ENCODE assay signal across 11 cellular contexts in the genomic region with DNA sequence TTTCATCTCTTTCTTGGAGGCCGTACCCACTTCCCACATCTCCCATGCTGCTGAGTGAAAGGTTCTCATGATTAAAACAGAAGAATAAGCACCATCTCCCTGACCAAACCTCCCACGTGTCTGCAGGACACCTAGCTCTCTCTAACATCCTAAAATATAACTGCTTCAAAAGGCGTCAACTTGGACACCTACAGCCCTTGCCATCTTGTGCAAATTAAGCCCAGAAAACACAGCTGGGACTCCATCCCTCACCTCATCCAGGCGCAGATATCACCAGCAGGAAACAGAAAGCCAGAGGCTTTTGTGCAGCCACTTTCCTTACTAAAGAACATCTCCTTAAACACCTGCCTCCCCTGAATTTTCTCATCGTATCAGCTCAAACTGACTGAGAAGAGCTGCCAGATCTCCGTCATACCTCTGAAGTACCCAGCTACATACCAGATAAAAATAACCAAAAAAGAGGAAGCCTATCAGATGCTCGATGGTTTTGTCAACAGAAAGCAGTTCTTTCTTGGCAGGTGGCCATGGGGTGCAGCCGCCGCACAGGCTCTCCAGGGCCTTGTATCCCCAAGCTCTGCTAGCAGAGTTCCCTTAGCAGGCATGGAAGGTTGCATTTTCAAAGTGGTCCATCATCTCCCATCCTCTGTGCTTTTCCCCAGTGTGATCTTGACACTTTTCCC. TPM values are rescaled to one million over a fixed set of nuclear protein-coding genes. Genes with fewer than 3 reads are reported as not detected.
DNase-seq lines count a peak whose midpoint lies in the region; ATAC-seq and TF ChIP-seq lines count a peak whose summit lies in the region.
"Had no signal": no experiment of that assay in that cellular context is flagged by ENCODE, and none has a peak within 500 bp of the region (broad histone marks: within the 10 kb centered on the region; RNA-seq: fewer than 3 reads in every experiment).

No MANE protein-coding gene starts in this region.

- peak; percentile 62 for ATAC-seq in HG03521 (IDR thresholded peaks at IDR 0.05; ENCODE audit: unreplicated experiment)
- ATAC-seq in activated B cell treated with CpG ODN at 0.5 μM for 24 hours (ENCODE audit: low read depth) = peak; percentile 93
- ATAC-seq: HCT116 had no signal

- TF ChIP-seq CTCF in activated B cell treated with CpG ODN at 0.5 μM for 24 hours (IDR thresholded peaks at IDR 0.05) = no peak
- no peak for TF ChIP-seq CTCF in tibial artery (IDR thresholded peaks at IDR 0.05)

- DNase-seq in SIG-M5 treated with dmso at 0.1 percent for 504 hours (lab: John Stamatoyannopoulos, UW; ENCODE audit: unreplicated experiment) = peak; percentile 68
- DNase-seq in SIG-M5 (lab: John Stamatoyannopoulos, UW) = no peak
- peak; percentile 26 for DNase-seq in activated B cell treated with CpG ODN at 0.5 μM for 24 hours
- DNase-seq in tibial artery = peak; percentile 41 to 73
- DNase-seq in retina = no peak
- DNase-seq in NCI-H1930 (lab: John Stamatoyannopoulos, UW) = no peak
- DNase-seq in NCI-H187 (lab: John Stamatoyannopoulos, UW) = no peak
- DNase-seq: stimulated activated CD4-positive, alpha-beta T cell treated with anti-CD3 and anti-CD28 coated beads, Interleukin-2, amount 100 ng/mL, for 48 hours had no signal

- H3K36me3 ChIP-seq in tibial artery = no peaks in the 10 kb centered on the region
- H3K36me3 ChIP-seq: SJSA1 had no signal

- H3K4me1 Mint-ChIP-seq in activated B cell treated with CpG ODN at 0.5 μM for 24 hours = peaks cover 59% of the 10 kb centered on the region

- intact Hi-C loops in activated B cell treated with CpG ODN at 0.5 μM for 24 hours (cut with micrococcal nuclease) (loop anchor here (1.0 to 2.0 kb wide), 2 partner anchors 28 to 37 kb away; partner anchors contain the start of gene MAP3K9), tibial artery (cut with DNase I; ENCODE audit: low total_unique reads) (no loop called here)

- no peak overlapping the region for H3K27ac ChIP-seq in tibial artery
- H3K27ac ChIP-seq: SJSA1 had no signal

- no peaks in the 10 kb centered on the region for H3K9me3 ChIP-seq in tibial artery
- H3K9me3 ChIP-seq: SJSA1 had no signal

- no peaks in the 10 kb centered on the region for H3K4me1 ChIP-seq in tibial artery

- CTCF ChIA-PET in activated B cell treated with CpG ODN at 0.5 μM for 24 hours (lab: Charles Lee) = interaction anchor here (1.5 to 2.4 kb wide), 2 partner anchors 24 to 37 kb away, joined by 3 to 15 read pairs; no protein-coding TSS in a partner anchor

- peak overlapping the region; percentile 68 for H3K4me3 Mint-ChIP-seq in activated B cell treated with CpG ODN at 0.5 μM for 24 hours

- POLR2A ChIA-PET in activated B cell treated with CpG ODN at 0.5 μM for 24 hours (lab: Charles Lee) = interaction anchor here (0.6 to 2.6 kb wide), 5 partner anchors 8 to 180 kb away, joined by 4 to 21 read pairs (median 5); partner anchors contain the start of genes MAP3K9 and TTC9

- H3K9me3 Mint-ChIP-seq in activated B cell treated with CpG ODN at 0.5 μM for 24 hours = no peaks in the 10 kb centered on the region

- H3K36me3 Mint-ChIP-seq in activated B cell treated with CpG ODN at 0.5 μM for 24 hours (ENCODE audit: low read depth) = peaks cover 12% of the 10 kb centered on the region

- no peaks in the 10 kb centered on the region for H3K27me3 Mint-ChIP-seq in activated B cell treated with CpG ODN at 0.5 μM for 24 hours

- H3K4me3 ChIP-seq in tibial artery = no peak overlapping the region
- H3K4me3 ChIP-seq: SJSA1 had no signal

- peaks cover 0 to 5% of the 10 kb centered on the region in 2 donors for H3K27me3 ChIP-seq in tibial artery
- H3K27me3 ChIP-seq: SJSA1 had no signal

- H3K27ac Mint-ChIP-seq in activated B cell treated with CpG ODN at 0.5 μM for 24 hours = peak overlapping the region; percentile 90

RNA-seq across cellular contexts. Expression of gene MAP3K9, which starts 28.8 kb away (rescaled TPM):
- 9.0 and 10.1 TPM in 2 replicates for total RNA-seq in activated B cell treated with CpG ODN at 0.5 μM for 24 hours

Comparison
In these comparisons a context has a peak if more than half of its experiments do, and no peak if none do; other contexts are left out.
1. DNase-seq: peak in SIG-M5 treated with dmso at 0.1 percent for 504 hours (single experiment), activated B cell treated with CpG ODN at 0.5 μM for 24 hours (single experiment) and tibial artery (2 of 2); none in SIG-M5 (single experiment), retina (single experiment), NCI-H1930 (0 of 2) and NCI-H187 (0 of 2).